Comparison of ENCODE assay signal across 1 cellular context in genomic region chr4:153788064-153788418, GRCh38.
TF ChIP-seq lines count a peak whose summit lies in the region.

No MANE protein-coding gene starts in this region.

TF ChIP-seq in GM12891, 5 proteins besides CTCF, POLR2A, EP300 and RAD21 (continued from another document):
- TF ChIP-seq POLR2AphosphoS5 (IDR thresholded peaks at IDR 0.05; ENCODE audit: low read depth, low read length) = no peak
- no peak for TF ChIP-seq SPI1 (IDR thresholded peaks at IDR 0.05; ENCODE audit: low read depth, low read length)
- no peak for TF ChIP-seq PAX5 (IDR thresholded peaks at IDR 0.05; ENCODE audit: insufficient read depth, low read length, severe bottlenecking)
